ENCODE assay signal across 21 cellular contexts in the genomic region with DNA sequence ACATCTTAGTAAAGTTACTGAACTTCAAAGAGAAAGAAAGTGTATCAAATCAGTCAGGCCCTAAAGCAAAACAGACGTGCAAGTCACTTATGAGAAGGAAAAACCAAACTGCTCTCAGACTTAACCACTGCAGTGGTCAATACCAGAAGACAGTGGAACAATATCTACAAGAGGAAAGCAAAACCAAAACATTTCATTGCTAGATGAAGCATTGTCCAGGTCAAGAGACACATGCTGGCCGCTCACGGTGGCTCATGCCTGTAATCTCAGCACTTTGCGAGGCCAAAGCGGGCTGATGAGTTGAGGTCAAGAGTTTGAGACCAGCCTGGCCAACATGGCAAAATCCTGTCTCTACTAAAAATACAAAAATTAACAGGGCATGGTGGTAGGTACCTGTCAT.
DNase-seq lines count a peak whose midpoint lies in the region; ATAC-seq, FAIRE-seq and TF ChIP-seq lines count a peak whose summit lies in the region.
"Had no signal": no experiment of that assay in that cellular context is flagged by ENCODE, and none has a peak within 500 bp of the region (broad histone marks: within the 10 kb centered on the region; RNA-seq: fewer than 3 reads in every experiment).

No MANE protein-coding gene starts in this region.

- DNase-seq in stimulated activated naive CD8-positive, alpha-beta T cell treated with anti-CD3 and anti-CD28 coated beads, Interleukin-15, amount 100 ng/mL, for 72 hours = no peak
- DNase-seq in stimulated activated naive CD8-positive, alpha-beta T cell treated with anti-CD3 and anti-CD28 coated beads, Interleukin-15, Interleukin-2, amounts not matched to agents 100 U/mL and 50 U/mL, for 24 hours = no peak
- DNase-seq in GM12878 (ENCODE audit: low read depth, low spot score) = peak; percentile 39
- no peak for DNase-seq in GM19240 (ENCODE audit: insufficient read length, low spot score)
- DNase-seq in Right ventricle myocardium inferior (ENCODE audit: missing footprints) = no peak
- DNase-seq in SHP77 treated with DMSO at 0.1 percent for 48 hours (lab: John Stamatoyannopoulos, UW) = no peak
- DNase-seq: 8988T; activated CD4-positive, alpha-beta memory T cell treated with anti-CD3 and anti-CD28 coated beads for 36 hours; CD4-positive, alpha-beta T cell; cortex of kidney; HCEC 1CT; left cardiac atrium; MG63; NK-92 treated with Interleukin-12 subunit alpha and Interleukin-12 subunit beta, amount 100 ng/mL, for 24 hours; Right ventricle myocardium superior; substantia nigra had no signal

- no peaks in the 10 kb centered on the region for H3K27me3 ChIP-seq in GM12878 (replicated peaks in 1 of 2; ENCODE audit: control insufficient read depth in 2 of 2, insufficient read depth in 2 of 2, low read length in 1 of 2)
- H3K27me3 ChIP-seq: esophagus muscularis mucosa had no signal

- no peak for TF ChIP-seq POLR2A in GM12878 (IDR thresholded peaks at IDR 0.05; ENCODE audit: low read depth, low read length)

- no peaks in the 10 kb centered on the region for H4K20me1 ChIP-seq in GM12878 (ENCODE audit: control insufficient read depth, insufficient read depth)

- H3K36me3 ChIP-seq in GM12878 (ENCODE audit: control insufficient read depth in 2 of 2, insufficient read depth in 2 of 2, low read length in 1 of 2) = no peaks in the 10 kb centered on the region
- H3K36me3 ChIP-seq: esophagus muscularis mucosa, MG63 had no signal

- BruUV-seq in GM12878 (replicated peaks; lab: Mats Ljungman, UMichigan) = no TSS peak

- SMC1A ChIA-PET in GM12878 (lab: Charles Lee; ENCODE audit: uncharacterized antibody, unreplicated experiment) = interaction anchor here (1.5 kb wide), 1 partner anchor 163 kb away, joined by 3 read pairs; no protein-coding TSS in a partner anchor

- FAIRE-seq in GM12878 (lab: Jason Lieb, UNC) = peak; percentile 27
- FAIRE-seq: astrocyte had no signal

- H3K4me1 Mint-ChIP-seq in stimulated activated naive CD8-positive, alpha-beta T cell treated with anti-CD3 and anti-CD28 coated beads, Interleukin-15, amount 100 ng/mL, for 72 hours = no peaks in the 10 kb centered on the region

- H3K4me1 ChIP-seq in GM12878 (ENCODE audit: control insufficient read depth, insufficient read depth, low read length) = peaks cover 10% of the 10 kb centered on the region
- H3K4me1 ChIP-seq: esophagus muscularis mucosa had no signal

- peak overlapping the region; percentile 55; the same call in 1 of the 2 replicates for H3K4me2 ChIP-seq in GM12878 (ENCODE audit: control insufficient read depth, insufficient read depth)

- 43% methylated on average over 5 of the region's 5 CpGs for WGBS in GM12878 (ENCODE audit: insufficient coverage, insufficient replicate concordance, low lambda C conversion rate, missing lambda C conversion rate)

- POLR2A ChIA-PET in GM12878 (lab: Charles Lee) = no interaction called here

- H3K4me3 Mint-ChIP-seq in stimulated activated naive CD8-positive, alpha-beta T cell treated with anti-CD3 and anti-CD28 coated beads, Interleukin-15, amount 100 ng/mL, for 72 hours = no peak overlapping the region
- H3K4me3 Mint-ChIP-seq: activated CD4-positive, alpha-beta memory T cell treated with anti-CD3 and anti-CD28 coated beads for 36 hours; CD4-positive, alpha-beta T cell had no signal

- no peak overlapping the region for H3K9ac ChIP-seq in GM12878 (ENCODE audit: control insufficient read depth, insufficient read depth, low read length)

- H3K27me3 Mint-ChIP-seq in stimulated activated naive CD8-positive, alpha-beta T cell treated with anti-CD3 and anti-CD28 coated beads, Interleukin-15, amount 100 ng/mL, for 72 hours = peaks cover 56% of the 10 kb centered on the region

- TF ChIP-seq CTCF in GM12878 (IDR thresholded peaks at IDR 0.05 in 2 of 3, conservative IDR thresholded peaks at IDR 0.05 in 1 of 3; ENCODE audit: control insufficient read depth in 2 of 3, extremely low read depth in 1 of 3, insufficient read depth in 1 of 3, low read depth in 3 of 3, low read length in 3 of 3) = no peak

- no peak overlapping the region for H3K4me3 ChIP-seq in GM12878
- H3K4me3 ChIP-seq: esophagus muscularis mucosa, MG63 had no signal

- no peaks in the 10 kb centered on the region for H3K9me3 Mint-ChIP-seq in stimulated activated naive CD8-positive, alpha-beta T cell treated with anti-CD3 and anti-CD28 coated beads, Interleukin-15, amount 100 ng/mL, for 72 hours
- H3K9me3 Mint-ChIP-seq: activated CD4-positive, alpha-beta memory T cell treated with anti-CD3 and anti-CD28 coated beads for 36 hours; activated T-helper 2 cell treated with anti-CD3 and anti-CD28 coated beads, Interferon-gamma antibody, Interleukin-2, Interleukin-4, amounts not matched to agents 10 μg/mL and 5 μg/mL and 100 μg/mL, durations not matched to agents 14 hours and 24 hours and 36 hours; CD4-positive, alpha-beta T cell had no signal

- H3K79me2 ChIP-seq in GM12878 (ENCODE audit: control insufficient read depth, insufficient read depth, low read length) = no peaks in the 10 kb centered on the region

- TF ChIP-seq RAD21 in GM12878 (IDR thresholded peaks at IDR 0.05; ENCODE audit: insufficient read depth, low read depth, low read length) = no peak

- no peak overlapping the region for H2AFZ ChIP-seq in GM12878 (ENCODE audit: control insufficient read depth, low read depth, low read length)

- ATAC-seq in stimulated activated naive CD8-positive, alpha-beta T cell treated with anti-CD3 and anti-CD28 coated beads, Interleukin-15, amount 100 ng/mL, for 72 hours = peak; percentile 39
- ATAC-seq in stimulated activated naive CD8-positive, alpha-beta T cell treated with anti-CD3 and anti-CD28 coated beads, Interleukin-15, Interleukin-2, amounts not matched to agents 100 U/mL and 50 U/mL, for 24 hours = no peak
- ATAC-seq in GM21786 (IDR thresholded peaks at IDR 0.05; ENCODE audit: unreplicated experiment) (peak; percentile 95), HG03108 (IDR thresholded peaks at IDR 0.05; ENCODE audit: unreplicated experiment) (peak; percentile 73), GM12878 (peak; percentile 86), Right ventricle myocardium inferior (no peak)
- ATAC-seq: left cardiac atrium had no signal

- H3K9me3 ChIP-seq in GM12878 (replicated peaks; ENCODE audit: control insufficient read depth, insufficient read depth, low read length) = no peaks in the 10 kb centered on the region
- H3K9me3 ChIP-seq: esophagus muscularis mucosa, MG63 had no signal

- no peak overlapping the region for H3K27ac ChIP-seq in GM12878 (ENCODE audit: control insufficient read depth, insufficient read depth)
- H3K27ac ChIP-seq: esophagus muscularis mucosa had no signal

- TF ChIP-seq EP300 in GM12878 (IDR thresholded peaks at IDR 0.05; ENCODE audit: borderline replicate concordance in 1 of 2, control insufficient read depth in 1 of 2, low read depth in 2 of 2, low read length in 2 of 2) = no peak

- CTCF ChIA-PET in GM12878 (lab: Yijun Ruan, JAX) = no interaction called here

- no peak overlapping the region for H3K27ac Mint-ChIP-seq in stimulated activated naive CD8-positive, alpha-beta T cell treated with anti-CD3 and anti-CD28 coated beads, Interleukin-15, amount 100 ng/mL, for 72 hours
- H3K27ac Mint-ChIP-seq: activated CD4-positive, alpha-beta memory T cell treated with anti-CD3 and anti-CD28 coated beads for 36 hours; activated T-helper 2 cell treated with anti-CD3 and anti-CD28 coated beads, Interferon-gamma antibody, Interleukin-2, Interleukin-4, amounts not matched to agents 10 μg/mL and 5 μg/mL and 100 μg/mL, durations not matched to agents 14 hours and 24 hours and 36 hours; CD4-positive, alpha-beta T cell had no signal

- in situ Hi-C loops in GM12878 (cut with MboI) = no loop called here

- RAD21 ChIA-PET in GM12878 (lab: Charles Lee; ENCODE audit: unreplicated experiment) = no interaction called here

- intact Hi-C loops in GM12878 (cut with micrococcal nuclease; ENCODE audit: unreplicated experiment) (no loop called here), Right ventricle myocardium inferior (cut with DNase I) (no loop called here)

TF ChIP-seq in GM12878, 131 proteins besides CTCF, POLR2A, EP300 and RAD21 (continues in another document):
- no peak for TF ChIP-seq TBL1XR1 (IDR thresholded peaks at IDR 0.05; ENCODE audit: low read depth, low read length)
- no peak for TF ChIP-seq GATAD2B (conservative IDR thresholded peaks at IDR 0.05; ENCODE audit: low read depth)
- TF ChIP-seq SUPT20H (IDR thresholded peaks at IDR 0.05; ENCODE audit: borderline replicate concordance, control insufficient read depth, low read depth, low read length) = no peak
- no peak for TF ChIP-seq NKRF (conservative IDR thresholded peaks at IDR 0.05)
- no peak for TF ChIP-seq FOXM1 (IDR thresholded peaks at IDR 0.05; ENCODE audit: low read depth, low read length)
- TF ChIP-seq TCF3 (IDR thresholded peaks at IDR 0.05; ENCODE audit: borderline replicate concordance, insufficient read depth, low read depth, low read length) = no peak
- TF ChIP-seq IKZF2 (IDR thresholded peaks at IDR 0.05) = peak; percentile 26 to 39; a peak in 2 of 4 replicates
- 0 out of 2 replicates have a peak, but pooled peaks have one; percentile 43 for TF ChIP-seq PAX5 (IDR thresholded peaks at IDR 0.05; ENCODE audit: borderline replicate concordance, low read depth, low read length)
- no peak for TF ChIP-seq HDGF (IDR thresholded peaks at IDR 0.05)
- TF ChIP-seq KDM1A (IDR thresholded peaks at IDR 0.05; ENCODE audit: borderline replicate concordance) = no peak
- no peak for TF ChIP-seq MTA3 (IDR thresholded peaks at IDR 0.05; ENCODE audit: borderline replicate concordance, low read length)

Comparison
In these comparisons a context has a peak if more than half of its experiments do, and no peak if none do; other contexts are left out.
1. ATAC-seq: peak in stimulated activated naive CD8-positive, alpha-beta T cell treated with anti-CD3 and anti-CD28 coated beads, Interleukin-15, amount 100 ng/mL, for 72 hours (single experiment), GM21786 (single experiment), HG03108 (single experiment) and GM12878 (single experiment); none in stimulated activated naive CD8-positive, alpha-beta T cell treated with anti-CD3 and anti-CD28 coated beads, Interleukin-15, Interleukin-2, amounts not matched to agents 100 U/mL and 50 U/mL, for 24 hours (single experiment) and Right ventricle myocardium inferior (single experiment).